In the genomic region with DNA sequence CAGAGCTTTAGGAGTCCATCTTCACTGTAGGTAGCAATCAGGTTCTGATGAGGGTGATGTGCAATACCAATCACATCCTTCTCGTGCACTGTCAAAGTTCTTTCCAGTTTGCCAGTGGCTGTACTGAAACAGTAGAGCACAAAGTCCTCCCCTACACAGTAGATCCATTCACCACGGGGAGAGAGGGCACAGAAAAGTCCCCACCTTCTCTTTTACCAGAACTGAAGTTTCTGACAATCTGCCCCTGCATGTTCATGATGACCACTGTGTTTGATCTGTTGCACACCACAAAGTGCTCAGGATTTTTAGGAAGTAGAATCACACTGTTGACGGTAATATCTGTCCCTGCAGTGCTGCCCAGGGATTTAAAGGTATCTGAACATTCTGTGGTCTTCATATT, we compare ENCODE assay signal across 3 cellular contexts. TPM values are rescaled to one million over a fixed set of nuclear protein-coding genes. Genes with fewer than 3 reads are reported as not detected.
"Had no signal": no experiment of that assay in that cellular context is flagged by ENCODE, and none has a peak within 500 bp of the region (broad histone marks: within the 10 kb centered on the region; RNA-seq: fewer than 3 reads in every experiment).

No MANE protein-coding gene starts in this region.

RNA-seq across cellular contexts. Expression of gene ETV3L, which starts 40.4 kb away (rescaled TPM):
- total RNA-seq: GM23248, HT-29 had no signal
- polyA plus RNA-seq: GM23248, IgD-negative memory B cell had no signal
